ENCODE assay signal across 8 cellular contexts in genomic region chr16:21631952-21632575, GRCh38. TPM values are rescaled to one million over a fixed set of nuclear protein-coding genes. Genes with fewer than 3 reads are reported as not detected.
DNase-seq lines count a peak whose midpoint lies in the region; ATAC-seq, FAIRE-seq and TF ChIP-seq lines count a peak whose summit lies in the region.
"Not testable (repeated sequence)": the region's sequence is repeated elsewhere in the genome, so short reads cannot be mapped to it uniquely, and the experiment has no call there.
"Had no signal": no experiment of that assay in that cellular context is flagged by ENCODE, and none has a peak within 500 bp of the region (broad histone marks: within the 10 kb centered on the region; RNA-seq: fewer than 3 reads in every experiment).

No MANE protein-coding gene starts in this region.

- not testable (repeated sequence) for H3K36me3 ChIP-seq in Caco-2 (ENCODE audit: control insufficient read depth, insufficient read depth, low read length); astrocyte (ENCODE audit: insufficient read depth, low read length)

- not testable (repeated sequence) for H3K27me3 ChIP-seq in Caco-2 (replicated peaks; ENCODE audit: control insufficient read depth, insufficient read depth, low read length); astrocyte (ENCODE audit: insufficient read depth, low read length)

- H3K9me3 ChIP-seq in Caco-2; T-helper 17 cell (ENCODE audit: control insufficient read depth, low read length, poor library complexity, severe bottlenecking); astrocyte (ENCODE audit: insufficient read depth, low read depth, low read length): not testable (repeated sequence)

- POLR2A ChIA-PET in Caco-2 (lab: Charles Lee) = not testable (repeated sequence)

- DNase-seq in Caco-2; T-helper 17 cell; astrocyte (ENCODE audit: low read depth); endothelial cell (ENCODE audit: low spot score); natural killer cell treated with Interleukin-12 subunit alpha and Interleukin-12 subunit beta and Interleukin-15 and Interleukin-18, amount 100 ng/mL, for 72 hours (ENCODE audit: low spot score): not testable (repeated sequence)
- DNase-seq in activated naive CD4-positive, alpha-beta T cell treated with anti-CD3 and anti-CD28 coated beads for 36 hours = peak; percentile 24

- H3K4me3 Mint-ChIP-seq in Caco-2 (ENCODE audit: unreplicated experiment); T-helper 17 cell; activated naive CD4-positive, alpha-beta T cell treated with anti-CD3 and anti-CD28 coated beads for 36 hours; endothelial cell (ENCODE audit: unreplicated experiment); stimulated activated naive CD8-positive, alpha-beta T cell treated with anti-CD3 and anti-CD28 coated beads, Interleukin-15, Interleukin-2, amounts not matched to agents 100 ng/mL and 50 ng/mL, for 24 hours: not testable (repeated sequence)
- peak overlapping the region; percentile 57 for H3K4me3 Mint-ChIP-seq in astrocyte (ENCODE audit: unreplicated experiment)
- H3K4me3 Mint-ChIP-seq in natural killer cell treated with Interleukin-12 subunit alpha and Interleukin-12 subunit beta and Interleukin-15 and Interleukin-18, amount 100 ng/mL, for 72 hours = peak overlapping the region; percentile 69

- not testable (repeated sequence) for H3K4me2 ChIP-seq in astrocyte (ENCODE audit: low read length)

- H3K9ac ChIP-seq in astrocyte (ENCODE audit: low read length) = not testable (repeated sequence)

- H3K27ac ChIP-seq in astrocyte (ENCODE audit: low read depth, low read length) = not testable (repeated sequence)

- not testable (repeated sequence) for BruUV-seq in Caco-2 (replicated peaks; lab: Mats Ljungman, UMichigan)

- H3K9me3 Mint-ChIP-seq in Caco-2 (ENCODE audit: unreplicated experiment); activated naive CD4-positive, alpha-beta T cell treated with anti-CD3 and anti-CD28 coated beads for 36 hours; astrocyte (ENCODE audit: unreplicated experiment); endothelial cell (ENCODE audit: unreplicated experiment); natural killer cell treated with Interleukin-12 subunit alpha and Interleukin-12 subunit beta and Interleukin-15 and Interleukin-18, amount 100 ng/mL, for 72 hours; stimulated activated naive CD8-positive, alpha-beta T cell treated with anti-CD3 and anti-CD28 coated beads, Interleukin-15, Interleukin-2, amounts not matched to agents 100 ng/mL and 50 ng/mL, for 24 hours: not testable (repeated sequence)

- not testable (repeated sequence) for H3K4me3 ChIP-seq in Caco-2 (ENCODE audit: low read depth, low read length); astrocyte (ENCODE audit: insufficient read depth, low read depth, low read length)

- peaks cover 11% of the 10 kb centered on the region for H4K20me1 ChIP-seq in astrocyte (ENCODE audit: insufficient read depth, low read length)

- not testable (repeated sequence) for H2AFZ ChIP-seq in astrocyte (ENCODE audit: low read depth, low read length)

- H3K27ac Mint-ChIP-seq in Caco-2 (ENCODE audit: unreplicated experiment) = peak overlapping the region; percentile 26
- H3K27ac Mint-ChIP-seq in T-helper 17 cell = peak overlapping the region; percentile 19
- H3K27ac Mint-ChIP-seq in activated naive CD4-positive, alpha-beta T cell treated with anti-CD3 and anti-CD28 coated beads for 36 hours; astrocyte (ENCODE audit: unreplicated experiment): not testable (repeated sequence)
- H3K27ac Mint-ChIP-seq in endothelial cell (ENCODE audit: unreplicated experiment) = peak overlapping the region; percentile 17
- peak overlapping the region in 1 of 2 donors; percentile 54 for H3K27ac Mint-ChIP-seq in natural killer cell treated with Interleukin-12 subunit alpha and Interleukin-12 subunit beta and Interleukin-15 and Interleukin-18, amount 100 ng/mL, for 72 hours
- peak overlapping the region; percentile 73 for H3K27ac Mint-ChIP-seq in stimulated activated naive CD8-positive, alpha-beta T cell treated with anti-CD3 and anti-CD28 coated beads, Interleukin-15, Interleukin-2, amounts not matched to agents 100 ng/mL and 50 ng/mL, for 24 hours

- not testable (repeated sequence) for H3K27me3 Mint-ChIP-seq in Caco-2 (ENCODE audit: insufficient read depth, unreplicated experiment); T-helper 17 cell; activated naive CD4-positive, alpha-beta T cell treated with anti-CD3 and anti-CD28 coated beads for 36 hours (ENCODE audit: low read depth); astrocyte (ENCODE audit: low read depth, unreplicated experiment); endothelial cell (ENCODE audit: unreplicated experiment); natural killer cell treated with Interleukin-12 subunit alpha and Interleukin-12 subunit beta and Interleukin-15 and Interleukin-18, amount 100 ng/mL, for 72 hours; stimulated activated naive CD8-positive, alpha-beta T cell treated with anti-CD3 and anti-CD28 coated beads, Interleukin-15, Interleukin-2, amounts not matched to agents 100 ng/mL and 50 ng/mL, for 24 hours

- CTCF ChIA-PET in Caco-2 (lab: Charles Lee) = not testable (repeated sequence)
- CTCF ChIA-PET in activated naive CD4-positive, alpha-beta T cell treated with anti-CD3 and anti-CD28 coated beads for 36 hours (lab: Charles Lee) = interaction anchor here (1.5 kb wide), 1 partner anchor 25 kb away, joined by 5 read pairs; no protein-coding TSS in a partner anchor

- not testable (repeated sequence) for FAIRE-seq in astrocyte (lab: Jason Lieb, UNC)

- intact Hi-C loops in Caco-2 (cut with micrococcal nuclease; ENCODE audit: unreplicated experiment) = not testable (repeated sequence)
- intact Hi-C loops in activated naive CD4-positive, alpha-beta T cell treated with anti-CD3 and anti-CD28 coated beads for 36 hours (cut with micrococcal nuclease) = loop anchor here (1.0 kb wide), 1 partner anchor 13 kb away; no protein-coding TSS in a partner anchor

- H3K36me3 Mint-ChIP-seq in Caco-2 (ENCODE audit: insufficient read depth, unreplicated experiment) (peaks cover 31% of the 10 kb centered on the region), astrocyte (ENCODE audit: low read depth, unreplicated experiment) (peaks cover 31% of the 10 kb centered on the region), endothelial cell (ENCODE audit: low read depth, unreplicated experiment) (peaks cover 39% of the 10 kb centered on the region)
- not testable (repeated sequence) for H3K36me3 Mint-ChIP-seq in T-helper 17 cell (ENCODE audit: low read depth); natural killer cell treated with Interleukin-12 subunit alpha and Interleukin-12 subunit beta and Interleukin-15 and Interleukin-18, amount 100 ng/mL, for 72 hours
- peaks cover 23% of the 10 kb centered on the region for H3K36me3 Mint-ChIP-seq in activated naive CD4-positive, alpha-beta T cell treated with anti-CD3 and anti-CD28 coated beads for 36 hours (ENCODE audit: low read depth)
- H3K36me3 Mint-ChIP-seq in stimulated activated naive CD8-positive, alpha-beta T cell treated with anti-CD3 and anti-CD28 coated beads, Interleukin-15, Interleukin-2, amounts not matched to agents 100 ng/mL and 50 ng/mL, for 24 hours (ENCODE audit: low read depth) = peaks cover 47% of the 10 kb centered on the region

- not testable (repeated sequence) for TF ChIP-seq CTCF in Caco-2 (IDR thresholded peaks at IDR 0.05; ENCODE audit: insufficient read depth in 1 of 2, low read depth in 1 of 2, low read length in 1 of 2, severe bottlenecking in 1 of 2, unreplicated experiment in 1 of 2); astrocyte (IDR thresholded peaks at IDR 0.05; ENCODE audit: insufficient read depth, low read depth, low read length); endothelial cell (IDR thresholded peaks at IDR 0.05; ENCODE audit: unreplicated experiment)

- H3K4me1 Mint-ChIP-seq in Caco-2 (ENCODE audit: low read depth, unreplicated experiment) = peaks cover 18% of the 10 kb centered on the region
- H3K4me1 Mint-ChIP-seq in T-helper 17 cell = peaks cover 15% of the 10 kb centered on the region
- peaks cover 24% of the 10 kb centered on the region for H3K4me1 Mint-ChIP-seq in activated naive CD4-positive, alpha-beta T cell treated with anti-CD3 and anti-CD28 coated beads for 36 hours (ENCODE audit: low read depth)
- H3K4me1 Mint-ChIP-seq in astrocyte (ENCODE audit: low read depth, unreplicated experiment) = not testable (repeated sequence)
- peaks cover 16% of the 10 kb centered on the region for H3K4me1 Mint-ChIP-seq in endothelial cell (ENCODE audit: unreplicated experiment)
- peaks cover 17 to 19% of the 10 kb centered on the region in 2 donors for H3K4me1 Mint-ChIP-seq in natural killer cell treated with Interleukin-12 subunit alpha and Interleukin-12 subunit beta and Interleukin-15 and Interleukin-18, amount 100 ng/mL, for 72 hours (ENCODE audit: low read depth in 2 of 2)
- peaks cover 26% of the 10 kb centered on the region for H3K4me1 Mint-ChIP-seq in stimulated activated naive CD8-positive, alpha-beta T cell treated with anti-CD3 and anti-CD28 coated beads, Interleukin-15, Interleukin-2, amounts not matched to agents 100 ng/mL and 50 ng/mL, for 24 hours (ENCODE audit: low read depth)

- H3K4me1 ChIP-seq in Caco-2 = not testable (repeated sequence)
- peaks cover 11% of the 10 kb centered on the region for H3K4me1 ChIP-seq in astrocyte (ENCODE audit: insufficient read depth, low read length)

- ATAC-seq in T-helper 17 cell; natural killer cell treated with Interleukin-12 subunit alpha and Interleukin-12 subunit beta and Interleukin-15 and Interleukin-18, amount 100 ng/mL, for 72 hours: not testable (repeated sequence)

- H3K79me2 ChIP-seq in astrocyte (ENCODE audit: insufficient read depth, low read length) = not testable (repeated sequence)

RNA-seq across cellular contexts. Expression of gene IGSF6, which starts 20.3 kb away (rescaled TPM):
- total RNA-seq in Caco-2 (2022) (not detected in 2 replicates), T-helper 17 cell (1 to 10 TPM in 1 of 2 donors, under 1 TPM in 1; 0.39 to 1.6 TPM), astrocyte (not detected in 2 replicates), endothelial cell (ENCODE audit: unreplicated experiment) (not detected)
- not detected for total RNA-seq in activated naive CD4-positive, alpha-beta T cell treated with anti-CD3 and anti-CD28 coated beads for 36 hours
- not detected for total RNA-seq in natural killer cell treated with Interleukin-12 subunit alpha and Interleukin-12 subunit beta and Interleukin-15 and Interleukin-18, amount 100 ng/mL, for 72 hours
- total RNA-seq: HT-29 had no signal

RNA-seq across cellular contexts. Expression of gene OTOA, which starts 31.7 kb away (rescaled TPM):
- total RNA-seq in Caco-2 (2022) (not detected in 2 replicates), T-helper 17 cell (under 1 TPM; 0.10 to 0.16 TPM), astrocyte (0.11 TPM in 1 of 2 replicates, not detected in the other), endothelial cell (ENCODE audit: unreplicated experiment) (not detected)
- total RNA-seq in activated naive CD4-positive, alpha-beta T cell treated with anti-CD3 and anti-CD28 coated beads for 36 hours = not detected
- under 1 TPM; 0.25 to 0.33 TPM for total RNA-seq in natural killer cell treated with Interleukin-12 subunit alpha and Interleukin-12 subunit beta and Interleukin-15 and Interleukin-18, amount 100 ng/mL, for 72 hours

RNA-seq across cellular contexts. Expression of gene METTL9, which starts 32.7 kb away (rescaled TPM):
- 50.7 and 55.3 TPM in 2 replicates for total RNA-seq in Caco-2 (2022)
- 10 to 100 TPM; 79.0 to 80.3 TPM for total RNA-seq in T-helper 17 cell
- total RNA-seq in activated naive CD4-positive, alpha-beta T cell treated with anti-CD3 and anti-CD28 coated beads for 36 hours = 10 to 100 TPM; 82.5 to 85.1 TPM
- 86.6 and 88.1 TPM in 2 replicates for total RNA-seq in astrocyte
- total RNA-seq in endothelial cell (ENCODE audit: unreplicated experiment) = 221 TPM
- total RNA-seq in natural killer cell treated with Interleukin-12 subunit alpha and Interleukin-12 subunit beta and Interleukin-15 and Interleukin-18, amount 100 ng/mL, for 72 hours = 100 to 1,000 TPM; 104 to 114 TPM
